2 cellular contexts compared by ENCODE assay signal in the genomic region with DNA sequence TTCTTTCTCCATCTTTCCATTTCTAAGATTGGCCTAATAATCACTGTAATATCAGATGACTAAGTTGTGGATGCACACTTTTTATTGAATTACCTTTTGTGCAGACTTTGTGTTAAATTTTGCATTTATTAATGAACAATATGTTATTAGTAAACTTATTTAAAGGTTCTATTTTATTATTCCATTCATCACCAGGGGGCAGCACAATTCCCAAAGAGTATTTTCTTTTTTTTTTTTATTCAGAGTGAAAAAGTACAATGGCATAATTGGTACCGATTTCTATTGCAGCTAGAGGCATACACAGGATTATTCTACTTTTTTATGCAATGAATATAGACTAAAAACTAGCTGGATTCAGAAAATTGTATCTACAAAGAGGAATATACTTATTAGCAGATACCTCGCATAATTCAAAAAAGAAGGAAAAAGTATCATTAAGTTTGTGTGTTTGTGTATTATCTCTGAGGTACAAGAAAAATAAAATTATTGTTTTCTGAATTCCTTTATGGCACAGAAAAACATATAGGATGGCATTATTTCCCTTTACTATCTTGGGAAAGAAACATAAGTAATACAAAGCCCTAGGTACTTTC.
TF ChIP-seq lines count a peak whose summit lies in the region.

No MANE protein-coding gene starts in this region.

TF ChIP-seq in GM23338, 12 proteins besides CTCF, POLR2A, EP300 and RAD21 (continued from another document):
- TF ChIP-seq, protein P1, sequence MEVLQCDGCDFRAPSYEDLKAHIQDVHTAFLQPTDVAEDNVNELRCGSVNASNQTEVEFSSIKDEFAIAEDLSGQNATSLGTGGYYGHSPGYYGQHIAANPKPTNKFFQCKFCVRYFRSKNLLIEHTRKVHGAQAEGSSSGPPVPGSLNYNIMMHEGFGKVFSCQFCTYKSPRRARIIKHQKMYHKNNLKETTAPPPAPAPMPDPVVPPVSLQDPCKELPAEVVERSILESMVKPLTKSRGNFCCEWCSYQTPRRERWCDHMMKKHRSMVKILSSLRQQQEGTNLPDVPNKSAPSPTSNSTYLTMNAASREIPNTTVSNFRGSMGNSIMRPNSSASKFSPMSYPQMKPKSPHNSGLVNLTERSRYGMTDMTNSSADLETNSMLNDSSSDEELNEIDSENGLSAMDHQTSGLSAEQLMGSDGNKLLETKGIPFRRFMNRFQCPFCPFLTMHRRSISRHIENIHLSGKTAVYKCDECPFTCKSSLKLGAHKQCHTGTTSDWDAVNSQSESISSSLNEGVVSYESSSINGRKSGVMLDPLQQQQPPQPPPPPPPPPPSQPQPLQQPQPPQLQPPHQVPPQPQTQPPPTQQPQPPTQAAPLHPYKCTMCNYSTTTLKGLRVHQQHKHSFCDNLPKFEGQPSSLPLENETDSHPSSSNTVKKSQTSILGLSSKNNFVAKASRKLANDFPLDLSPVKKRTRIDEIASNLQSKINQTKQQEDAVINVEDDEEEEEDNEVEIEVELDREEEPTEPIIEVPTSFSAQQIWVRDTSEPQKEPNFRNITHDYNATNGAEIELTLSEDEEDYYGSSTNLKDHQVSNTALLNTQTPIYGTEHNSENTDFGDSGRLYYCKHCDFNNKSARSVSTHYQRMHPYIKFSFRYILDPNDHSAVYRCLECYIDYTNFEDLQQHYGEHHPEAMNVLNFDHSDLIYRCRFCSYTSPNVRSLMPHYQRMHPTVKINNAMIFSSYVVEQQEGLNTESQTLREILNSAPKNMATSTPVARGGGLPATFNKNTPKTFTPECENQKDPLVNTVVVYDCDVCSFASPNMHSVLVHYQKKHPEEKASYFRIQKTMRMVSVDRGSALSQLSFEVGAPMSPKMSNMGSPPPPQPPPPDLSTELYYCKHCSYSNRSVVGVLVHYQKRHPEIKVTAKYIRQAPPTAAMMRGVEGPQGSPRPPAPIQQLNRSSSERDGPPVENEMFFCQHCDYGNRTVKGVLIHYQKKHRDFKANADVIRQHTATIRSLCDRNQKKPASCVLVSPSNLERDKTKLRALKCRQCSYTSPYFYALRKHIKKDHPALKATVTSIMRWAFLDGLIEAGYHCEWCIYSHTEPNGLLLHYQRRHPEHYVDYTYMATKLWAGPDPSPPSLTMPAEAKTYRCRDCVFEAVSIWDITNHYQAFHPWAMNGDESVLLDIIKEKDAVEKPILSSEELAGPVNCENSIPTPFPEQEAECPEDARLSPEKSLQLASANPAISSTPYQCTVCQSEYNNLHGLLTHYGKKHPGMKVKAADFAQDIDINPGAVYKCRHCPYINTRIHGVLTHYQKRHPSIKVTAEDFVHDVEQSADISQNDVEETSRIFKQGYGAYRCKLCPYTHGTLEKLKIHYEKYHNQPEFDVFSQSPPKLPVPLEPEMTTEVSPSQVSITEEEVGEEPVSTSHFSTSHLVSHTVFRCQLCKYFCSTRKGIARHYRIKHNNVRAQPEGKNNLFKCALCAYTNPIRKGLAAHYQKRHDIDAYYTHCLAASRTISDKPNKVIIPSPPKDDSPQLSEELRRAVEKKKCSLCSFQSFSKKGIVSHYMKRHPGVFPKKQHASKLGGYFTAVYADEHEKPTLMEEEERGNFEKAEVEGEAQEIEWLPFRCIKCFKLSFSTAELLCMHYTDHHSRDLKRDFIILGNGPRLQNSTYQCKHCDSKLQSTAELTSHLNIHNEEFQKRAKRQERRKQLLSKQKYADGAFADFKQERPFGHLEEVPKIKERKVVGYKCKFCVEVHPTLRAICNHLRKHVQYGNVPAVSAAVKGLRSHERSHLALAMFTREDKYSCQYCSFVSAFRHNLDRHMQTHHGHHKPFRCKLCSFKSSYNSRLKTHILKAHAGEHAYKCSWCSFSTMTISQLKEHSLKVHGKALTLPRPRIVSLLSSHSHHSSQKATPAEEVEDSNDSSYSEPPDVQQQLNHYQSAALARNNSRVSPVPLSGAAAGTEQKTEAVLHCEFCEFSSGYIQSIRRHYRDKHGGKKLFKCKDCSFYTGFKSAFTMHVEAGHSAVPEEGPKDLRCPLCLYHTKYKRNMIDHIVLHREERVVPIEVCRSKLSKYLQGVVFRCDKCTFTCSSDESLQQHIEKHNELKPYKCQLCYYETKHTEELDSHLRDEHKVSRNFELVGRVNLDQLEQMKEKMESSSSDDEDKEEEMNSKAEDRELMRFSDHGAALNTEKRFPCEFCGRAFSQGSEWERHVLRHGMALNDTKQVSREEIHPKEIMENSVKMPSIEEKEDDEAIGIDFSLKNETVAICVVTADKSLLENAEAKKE (CRISPR knock-in tag; IDR thresholded peaks at IDR 0.05): no peak
- TF ChIP-seq POLR2AphosphoS5 (IDR thresholded peaks at IDR 0.05; ENCODE audit: low read depth) (no peak), CREB1 (CRISPR knock-in tag; IDR thresholded peaks at IDR 0.05; ENCODE audit: low read depth) (no peak), EZH2phosphoT487 (IDR thresholded peaks at IDR 0.05; ENCODE audit: unreplicated experiment) (no peak)
TF ChIP-seq in GM23338: peak in this region for 0.

TF ChIP-seq in WTC11, 78 proteins besides CTCF, POLR2A, EP300 and RAD21 (continued from another document):
- TF ChIP-seq GRHL2 (CRISPR knock-in tag; IDR thresholded peaks at IDR 0.05; ENCODE audit: insufficient replicate concordance, severe bottlenecking): no peak
- TF ChIP-seq TEAD4 (CRISPR knock-in tag; IDR thresholded peaks at IDR 0.05): no peak
- no peak for TF ChIP-seq OVOL2 (CRISPR knock-in tag; IDR thresholded peaks at IDR 0.05; ENCODE audit: borderline replicate concordance)
- TF ChIP-seq, protein P2, sequence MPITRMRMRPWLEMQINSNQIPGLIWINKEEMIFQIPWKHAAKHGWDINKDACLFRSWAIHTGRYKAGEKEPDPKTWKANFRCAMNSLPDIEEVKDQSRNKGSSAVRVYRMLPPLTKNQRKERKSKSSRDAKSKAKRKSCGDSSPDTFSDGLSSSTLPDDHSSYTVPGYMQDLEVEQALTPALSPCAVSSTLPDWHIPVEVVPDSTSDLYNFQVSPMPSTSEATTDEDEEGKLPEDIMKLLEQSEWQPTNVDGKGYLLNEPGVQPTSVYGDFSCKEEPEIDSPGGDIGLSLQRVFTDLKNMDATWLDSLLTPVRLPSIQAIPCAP (CRISPR knock-in tag; IDR thresholded peaks at IDR 0.05): no peak
- TF ChIP-seq PRRX2 (CRISPR knock-in tag; IDR thresholded peaks at IDR 0.05): no peak
- TF ChIP-seq, protein P3, sequence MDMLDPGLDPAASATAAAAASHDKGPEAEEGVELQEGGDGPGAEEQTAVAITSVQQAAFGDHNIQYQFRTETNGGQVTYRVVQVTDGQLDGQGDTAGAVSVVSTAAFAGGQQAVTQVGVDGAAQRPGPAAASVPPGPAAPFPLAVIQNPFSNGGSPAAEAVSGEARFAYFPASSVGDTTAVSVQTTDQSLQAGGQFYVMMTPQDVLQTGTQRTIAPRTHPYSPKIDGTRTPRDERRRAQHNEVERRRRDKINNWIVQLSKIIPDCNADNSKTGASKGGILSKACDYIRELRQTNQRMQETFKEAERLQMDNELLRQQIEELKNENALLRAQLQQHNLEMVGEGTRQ (CRISPR knock-in tag; IDR thresholded peaks at IDR 0.05): no peak
- TF ChIP-seq MXD4 (CRISPR knock-in tag; IDR thresholded peaks at IDR 0.05; ENCODE audit: borderline replicate concordance): no peak
